Comparison of ENCODE assay signal across 18 cellular contexts in genomic region chr9:37100750-37101149, GRCh38. TPM values are rescaled to one million over a fixed set of nuclear protein-coding genes. Genes with fewer than 3 reads are reported as not detected.
DNase-seq lines count a peak whose midpoint lies in the region; ATAC-seq and TF ChIP-seq lines count a peak whose summit lies in the region.
"Had no signal": no experiment of that assay in that cellular context is flagged by ENCODE, and none has a peak within 500 bp of the region (broad histone marks: within the 10 kb centered on the region; RNA-seq: fewer than 3 reads in every experiment).

No MANE protein-coding gene starts in this region.

- H3K4me3 ChIP-seq in DOHH2 (ENCODE audit: low read length), result peak overlapping the region; percentile 1; the same call in 1 of the 2 replicates
- H3K4me3 ChIP-seq: BLaER1 treated with 17β-estradiol and CSF1 and Interleukin-3, amounts not matched to agents 10 nM and 100 nM; PC-9 had no signal

- peaks cover 6 to 25% of the 10 kb centered on the region in 2 donors for H3K27me3 Mint-ChIP-seq in effector memory CD8-positive, alpha-beta T cell

- peaks cover 43% of the 10 kb centered on the region for H3K4me1 ChIP-seq in DOHH2 (ENCODE audit: control insufficient read depth, low read length)

- no peak overlapping the region for H3K27ac ChIP-seq in DOHH2 (ENCODE audit: low read depth, low read length)
- H3K27ac ChIP-seq: BLaER1 treated with 17β-estradiol and CSF1 and Interleukin-3, amounts not matched to agents 10 nM and 100 nM had no signal

- no peaks in the 10 kb centered on the region for H3K79me2 ChIP-seq in DOHH2 (ENCODE audit: control insufficient read depth, low read length)

- no peaks in the 10 kb centered on the region for H3K9me3 Mint-ChIP-seq in effector memory CD8-positive, alpha-beta T cell

- no peaks in the 10 kb centered on the region for H3K36me3 Mint-ChIP-seq in effector memory CD8-positive, alpha-beta T cell (ENCODE audit: insufficient read depth)

- no peak overlapping the region for H3K4me3 Mint-ChIP-seq in effector memory CD8-positive, alpha-beta T cell

- H3K9me2 ChIP-seq in DOHH2 (replicated peaks; ENCODE audit: control insufficient read depth, low read length), result no peaks in the 10 kb centered on the region

- H3K27me3 ChIP-seq in DOHH2 (ENCODE audit: control insufficient read depth, low read length), result no peaks in the 10 kb centered on the region
- H3K27me3 ChIP-seq: BLaER1 treated with 17β-estradiol and CSF1 and Interleukin-3, amounts not matched to agents 10 nM and 100 nM had no signal

- no peak for TF ChIP-seq CTCF in DOHH2 (IDR thresholded peaks at IDR 0.05; ENCODE audit: low read depth, low read length, poor library complexity, severe bottlenecking)

- peaks cover 6% of the 10 kb centered on the region for H3F3A ChIP-seq in DOHH2 (ENCODE audit: control insufficient read depth, insufficient read depth)

- peak overlapping the region; percentile 47 for H3K4me2 ChIP-seq in DOHH2 (ENCODE audit: low read length)
- H3K4me2 ChIP-seq: BLaER1 treated with 17β-estradiol and CSF1 and Interleukin-3, amounts not matched to agents 10 nM and 100 nM; PC-9 had no signal

- peak; percentile 57 for ATAC-seq in GM21447 (IDR thresholded peaks at IDR 0.05; ENCODE audit: unreplicated experiment)
- peak; percentile 41 for ATAC-seq in esophagus mucosa
- ATAC-seq in GM21529 (IDR thresholded peaks at IDR 0.05; ENCODE audit: unreplicated experiment), result no peak
- no peak for ATAC-seq in HG02623 (IDR thresholded peaks at IDR 0.05; ENCODE audit: unreplicated experiment)
- no peak for ATAC-seq in effector memory CD8-positive, alpha-beta T cell (replicated peaks)
- ATAC-seq in GM18520 (IDR thresholded peaks at IDR 0.05; ENCODE audit: unreplicated experiment), result no peak

- peak; percentile 81 for DNase-seq in NCI-H526 treated with DMSO at 0.1 percent for 48 hours (lab: John Stamatoyannopoulos, UW)
- DNase-seq in effector memory CD8-positive, alpha-beta T cell, result no peak
- DNase-seq: 8988T; DMS 273 treated with DMSO at 0.1 percent for 48 hours; Kasumi-1; NCI-H1436; NCI-H2081; NCI-H2227 treated with DMSO at 0.1 percent for 48 hours; NCI-H524 treated with DMSO at 0.1 percent for 48 hours; NK-92 treated with Interleukin-12 subunit alpha and Interleukin-12 subunit beta, amount 100 ng/mL, for 24 hours had no signal

- H3K4me1 Mint-ChIP-seq in effector memory CD8-positive, alpha-beta T cell (ENCODE audit: low read depth in 2 of 2), result peaks cover 0 to 2% of the 10 kb centered on the region in 2 donors

- H3K9me3 ChIP-seq in DOHH2 (ENCODE audit: control insufficient read depth, insufficient read depth, low read length), result no peaks in the 10 kb centered on the region
- H3K9me3 ChIP-seq: BLaER1 treated with 17β-estradiol and CSF1 and Interleukin-3, amounts not matched to agents 10 nM and 100 nM had no signal

- H4K20me1 ChIP-seq in DOHH2 (ENCODE audit: control insufficient read depth, insufficient read depth, low read depth, low read length), result no peaks in the 10 kb centered on the region
- H4K20me1 ChIP-seq: BLaER1 treated with 17β-estradiol and CSF1 and Interleukin-3, amounts not matched to agents 10 nM and 100 nM had no signal

- H3K36me3 ChIP-seq in DOHH2 (ENCODE audit: control insufficient read depth, low read length), result no peaks in the 10 kb centered on the region
- H3K36me3 ChIP-seq: BLaER1 treated with 17β-estradiol and CSF1 and Interleukin-3, amounts not matched to agents 10 nM and 100 nM had no signal

- peak overlapping the region in 1 of 2 donors; percentile 13 for H3K27ac Mint-ChIP-seq in effector memory CD8-positive, alpha-beta T cell

RNA-seq across cellular contexts. Expression of gene ZCCHC7, which starts 19.6 kb away (rescaled TPM):
- total RNA-seq in esophagus mucosa, result 10.4 TPM

Comparison
In these comparisons a context has a peak if more than half of its experiments do, and no peak if none do; other contexts are left out.
1. ATAC-seq: peak in GM21447 (single experiment) and esophagus mucosa (single experiment); none in GM21529 (single experiment), HG02623 (single experiment), effector memory CD8-positive, alpha-beta T cell (single experiment) and GM18520 (single experiment).